In genomic region chr1:29126198-29126597, GRCh38 we compare ENCODE assay signal across 18 cellular contexts. TPM values are rescaled to one million over a fixed set of nuclear protein-coding genes. Genes with fewer than 3 reads are reported as not detected.
DNase-seq lines count a peak whose midpoint lies in the region; ATAC-seq, FAIRE-seq and TF ChIP-seq lines count a peak whose summit lies in the region.
"Had no signal": no experiment of that assay in that cellular context is flagged by ENCODE, and none has a peak within 500 bp of the region (broad histone marks: within the 10 kb centered on the region; RNA-seq: fewer than 3 reads in every experiment).

No MANE protein-coding gene starts in this region.

- H3K27me3 Mint-ChIP-seq in T-helper 2 cell treated with Interferon-gamma antibody and Interleukin-4, amounts not matched to agents 5 μg/mL and 100 μg/mL, for 36 hours (ENCODE audit: low read depth): peaks cover 22% of the 10 kb centered on the region
- peaks cover 29% of the 10 kb centered on the region for H3K27me3 Mint-ChIP-seq in Calu3 (ENCODE audit: unreplicated experiment)
- H3K27me3 Mint-ChIP-seq in activated naive CD8-positive, alpha-beta T cell treated with anti-CD3 and anti-CD28 coated beads, Interleukin-2, amount 50 U/mL, for 24 hours: peaks cover 16% of the 10 kb centered on the region
- peaks cover 36% of the 10 kb centered on the region for H3K27me3 Mint-ChIP-seq in nephron (ENCODE audit: low read depth)

- CTCF ChIA-PET in Calu3 (lab: Charles Lee): no interaction called here

- H3K4me1 Mint-ChIP-seq in T-helper 2 cell treated with Interferon-gamma antibody and Interleukin-4, amounts not matched to agents 5 μg/mL and 100 μg/mL, for 36 hours (ENCODE audit: low read depth): peaks cover 4% of the 10 kb centered on the region
- H3K4me1 Mint-ChIP-seq in Calu3 (ENCODE audit: low read depth, unreplicated experiment): no peaks in the 10 kb centered on the region
- H3K4me1 Mint-ChIP-seq in activated naive CD8-positive, alpha-beta T cell treated with anti-CD3 and anti-CD28 coated beads, Interleukin-2, amount 50 U/mL, for 24 hours: peaks cover 9% of the 10 kb centered on the region
- peaks cover 8% of the 10 kb centered on the region for H3K4me1 Mint-ChIP-seq in nephron

- intact Hi-C loops in Calu3 (cut with micrococcal nuclease; ENCODE audit: unreplicated experiment) (no loop called here), kidney (cut with DNase I) (no loop called here)

- peak overlapping the region; percentile 80 for H3K4me3 Mint-ChIP-seq in T-helper 2 cell treated with Interferon-gamma antibody and Interleukin-4, amounts not matched to agents 5 μg/mL and 100 μg/mL, for 36 hours
- H3K4me3 Mint-ChIP-seq in Calu3 (ENCODE audit: low read depth, unreplicated experiment) (peak overlapping the region; percentile 61), nephron (peak overlapping the region; percentile 85 to 91 (median 89))
- H3K4me3 Mint-ChIP-seq in activated naive CD8-positive, alpha-beta T cell treated with anti-CD3 and anti-CD28 coated beads, Interleukin-2, amount 50 U/mL, for 24 hours: peak overlapping the region; percentile 53

- no peaks in the 10 kb centered on the region for H3K9me3 Mint-ChIP-seq in T-helper 2 cell treated with Interferon-gamma antibody and Interleukin-4, amounts not matched to agents 5 μg/mL and 100 μg/mL, for 36 hours
- H3K9me3 Mint-ChIP-seq in Calu3 (ENCODE audit: low read depth, unreplicated experiment): no peaks in the 10 kb centered on the region
- H3K9me3 Mint-ChIP-seq in activated naive CD8-positive, alpha-beta T cell treated with anti-CD3 and anti-CD28 coated beads, Interleukin-2, amount 50 U/mL, for 24 hours: no peaks in the 10 kb centered on the region
- no peaks in the 10 kb centered on the region for H3K9me3 Mint-ChIP-seq in nephron

- no peak overlapping the region for H3K27ac Mint-ChIP-seq in T-helper 2 cell treated with Interferon-gamma antibody and Interleukin-4, amounts not matched to agents 5 μg/mL and 100 μg/mL, for 36 hours
- H3K27ac Mint-ChIP-seq in Calu3 (ENCODE audit: unreplicated experiment) (peak overlapping the region; percentile 67), nephron (peak overlapping the region; percentile 95 to 98 (median 95))
- no peak overlapping the region for H3K27ac Mint-ChIP-seq in activated naive CD8-positive, alpha-beta T cell treated with anti-CD3 and anti-CD28 coated beads, Interleukin-2, amount 50 U/mL, for 24 hours

- no peak for ATAC-seq in activated naive CD8-positive, alpha-beta T cell treated with anti-CD3 and anti-CD28 coated beads, Interleukin-2, amount 50 U/mL, for 24 hours
- ATAC-seq in GM21367 (IDR thresholded peaks at IDR 0.05; ENCODE audit: unreplicated experiment): no peak

- H3K36me3 ChIP-seq in kidney (ENCODE audit: control insufficient read depth in 1 of 2, insufficient read depth in 2 of 2, low read length in 2 of 2): no peaks in the 10 kb centered on the region
- H3K36me3 ChIP-seq: adrenal gland had no signal

- TF ChIP-seq CTCF in Calu3 (IDR thresholded peaks at IDR 0.05; ENCODE audit: unreplicated experiment) (no peak), nephron (IDR thresholded peaks at IDR 0.05; ENCODE audit: unreplicated experiment in 3 of 3) (no peak), kidney (IDR thresholded peaks at IDR 0.05; ENCODE audit: borderline replicate concordance, extremely low read depth, insufficient read depth) (no peak)

- no peak for DNase-seq in T-helper 2 cell treated with Interferon-gamma antibody and Interleukin-4, amounts not matched to agents 5 μg/mL and 100 μg/mL, for 36 hours (ENCODE audit: low spot score)
- DNase-seq in T-helper 2 cell (no peak), Calu3 (no peak), NCI-H2227 (lab: John Stamatoyannopoulos, UW; ENCODE audit: unreplicated experiment) (no peak), kidney (no peak)
- DNase-seq in activated naive CD8-positive, alpha-beta T cell treated with anti-CD3 and anti-CD28 coated beads, Interleukin-2, amount 50 U/mL, for 24 hours: no peak
- DNase-seq: 8988T; adrenal gland; C1 segment of cervical spinal cord; central memory CD4-positive, alpha-beta T cell; DND-41; hippocampal formation; midbrain; NCI-H1930; NCI-H510A had no signal

- no peaks in the 10 kb centered on the region for H3K36me3 Mint-ChIP-seq in T-helper 2 cell treated with Interferon-gamma antibody and Interleukin-4, amounts not matched to agents 5 μg/mL and 100 μg/mL, for 36 hours (ENCODE audit: low read depth)
- H3K36me3 Mint-ChIP-seq in Calu3 (ENCODE audit: insufficient read depth, unreplicated experiment) (peaks cover 10% of the 10 kb centered on the region), nephron (ENCODE audit: low read depth) (no peaks in the 10 kb centered on the region)
- no peaks in the 10 kb centered on the region for H3K36me3 Mint-ChIP-seq in activated naive CD8-positive, alpha-beta T cell treated with anti-CD3 and anti-CD28 coated beads, Interleukin-2, amount 50 U/mL, for 24 hours (ENCODE audit: low read depth)

- FAIRE-seq in kidney (lab: Jason Lieb, UNC): no peak

- peaks cover 0 to 6% of the 10 kb centered on the region in 2 donors for H3K4me1 ChIP-seq in kidney (ENCODE audit: control insufficient read depth in 1 of 2, insufficient read depth in 1 of 2, low read depth in 1 of 2, low read length in 2 of 2)

- H3K27ac ChIP-seq in kidney (ENCODE audit: low read depth in 2 of 2, low read length in 2 of 2): no peak overlapping the region
- H3K27ac ChIP-seq: SK-N-MC had no signal

- H3K4me3 ChIP-seq in kidney (ENCODE audit: low read length in 2 of 2): no peak overlapping the region
- H3K4me3 ChIP-seq: adrenal gland, SK-N-MC had no signal

- BruUV-seq in Calu3 (replicated peaks; lab: Mats Ljungman, UMichigan): no TSS peak

- H3K9ac ChIP-seq in kidney (ENCODE audit: low read length in 2 of 2): no peak overlapping the region

- no peaks in the 10 kb centered on the region for H3K9me3 ChIP-seq in kidney (ENCODE audit: control insufficient read depth in 1 of 2, low read length in 2 of 2)
- H3K9me3 ChIP-seq: adrenal gland had no signal

RNA-seq across cellular contexts. Expression of gene TMEM200B, which starts 2.5 kb away (rescaled TPM):
- 0.15 TPM in 1 of 2 replicates, not detected in the other for total RNA-seq in Calu3 (2022)
- total RNA-seq in kidney: 8.6 TPM
- 7.6 TPM for polyA plus RNA-seq in kidney (ENCODE audit: insufficient read depth, low read depth, low replicate concordance)

RNA-seq across cellular contexts. Expression of gene SRSF4, which starts 55.5 kb away (rescaled TPM):
- total RNA-seq in Calu3 (2022): 64.8 and 65.4 TPM in 2 replicates
- 72.3 TPM for total RNA-seq in kidney
- 48.4 TPM for polyA plus RNA-seq in kidney (ENCODE audit: insufficient read depth, low read depth, low replicate concordance)

Comparison
In these comparisons a context has a peak if more than half of its experiments do, and no peak if none do; other contexts are left out.
1. H3K27ac Mint-ChIP-seq: peak in Calu3 (single experiment) and nephron (3 of 3); none in T-helper 2 cell treated with Interferon-gamma antibody and Interleukin-4, amounts not matched to agents 5 μg/mL and 100 μg/mL, for 36 hours (single experiment) and activated naive CD8-positive, alpha-beta T cell treated with anti-CD3 and anti-CD28 coated beads, Interleukin-2, amount 50 U/mL, for 24 hours (single experiment).
2. Peak in every context shown above with its lines, with median percentiles within 50 percentile points of each other: H3K4me3 Mint-ChIP-seq.